Comparison of ENCODE assay signal across 12 cellular contexts in the genomic region with DNA sequence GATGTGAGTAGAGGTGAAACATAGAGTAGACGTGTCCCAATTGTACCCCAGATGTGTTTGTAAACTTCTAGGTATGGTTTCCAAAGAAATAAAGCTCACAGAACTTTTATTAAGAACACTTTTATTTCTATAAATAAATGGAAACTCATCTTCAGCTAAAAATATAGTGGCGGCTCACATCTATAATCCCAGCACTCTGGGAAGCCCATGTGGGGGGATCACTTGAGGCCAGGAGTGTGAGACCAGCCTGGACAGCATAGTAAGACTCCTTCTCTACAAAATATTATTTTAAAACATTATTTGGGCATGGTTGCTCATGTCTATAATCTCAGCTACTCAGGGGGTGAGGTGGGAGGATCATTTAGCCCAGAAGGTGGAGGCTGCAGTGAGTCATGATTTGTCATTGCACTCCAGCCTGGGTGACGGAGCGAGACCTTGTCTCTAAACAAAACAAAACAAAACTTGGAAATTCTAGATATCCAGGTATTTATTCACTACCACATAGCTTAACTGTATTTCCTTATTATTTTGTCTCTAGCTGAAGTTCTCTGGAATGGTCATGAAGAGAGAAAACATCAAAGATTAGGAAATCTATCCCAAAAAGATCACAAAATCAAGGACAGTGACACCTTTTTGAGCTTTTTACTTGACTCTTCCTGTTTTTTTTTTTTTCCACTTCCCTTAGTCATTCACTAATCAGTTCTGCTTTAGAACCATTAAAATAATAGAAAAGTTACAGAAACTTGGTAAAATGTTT.
DNase-seq lines count a peak whose midpoint lies in the region; ATAC-seq lines count a peak whose summit lies in the region.
"Had no signal": no experiment of that assay in that cellular context is flagged by ENCODE, and none has a peak within 500 bp of the region (broad histone marks: within the 10 kb centered on the region; RNA-seq: fewer than 3 reads in every experiment).

No MANE protein-coding gene starts in this region.

- H3K4me2 ChIP-seq in skeletal muscle satellite cell (ENCODE audit: low read length) = peak overlapping the region; percentile 24

- no peaks in the 10 kb centered on the region for H3K9me3 ChIP-seq in skeletal muscle satellite cell (replicated peaks; ENCODE audit: low read length)
- H3K9me3 ChIP-seq: neutrophil had no signal

- no peak overlapping the region for H3K4me3 ChIP-seq in skeletal muscle satellite cell (ENCODE audit: low read length)

- no peaks in the 10 kb centered on the region for H3K27me3 ChIP-seq in skeletal muscle satellite cell (ENCODE audit: control insufficient read depth, insufficient read depth, low read length)
- H3K27me3 ChIP-seq: neutrophil had no signal

- H3K9ac ChIP-seq in skeletal muscle satellite cell (ENCODE audit: low read depth, low read length) = peak overlapping the region; percentile 12

- DNase-seq in DMS53 (lab: John Stamatoyannopoulos, UW) (peak; percentile 74), DMS53 treated with DMSO at 0.1 percent for 48 hours (lab: John Stamatoyannopoulos, UW; ENCODE audit: unreplicated experiment) (no peak), T1000 (lab: John Stamatoyannopoulos, UW) (peak; percentile 43), fibroblast of peridontal ligament (ENCODE audit: extremely low read depth) (peak; percentile 34)
- DNase-seq: NCI-H1417 treated with DMSO at 0.1 percent for 48 hours; stimulated activated naive CD4-positive, alpha-beta T cell had no signal

- H3K36me3 ChIP-seq in skeletal muscle satellite cell (ENCODE audit: insufficient read depth, low read length) = no peaks in the 10 kb centered on the region
- H3K36me3 ChIP-seq: neutrophil had no signal

- H3K4me1 ChIP-seq in skeletal muscle satellite cell (ENCODE audit: control insufficient read depth, insufficient read depth, low read length) = peaks cover 18% of the 10 kb centered on the region

- ATAC-seq in GM18858 (IDR thresholded peaks at IDR 0.05; ENCODE audit: unreplicated experiment) (no peak), HG02571 (IDR thresholded peaks at IDR 0.05; ENCODE audit: unreplicated experiment) (no peak), GM21717 (IDR thresholded peaks at IDR 0.05; ENCODE audit: unreplicated experiment) (no peak)
- ATAC-seq: left lobe of liver had no signal
